Comparison of ENCODE assay signal across 8 cellular contexts in the genomic region with DNA sequence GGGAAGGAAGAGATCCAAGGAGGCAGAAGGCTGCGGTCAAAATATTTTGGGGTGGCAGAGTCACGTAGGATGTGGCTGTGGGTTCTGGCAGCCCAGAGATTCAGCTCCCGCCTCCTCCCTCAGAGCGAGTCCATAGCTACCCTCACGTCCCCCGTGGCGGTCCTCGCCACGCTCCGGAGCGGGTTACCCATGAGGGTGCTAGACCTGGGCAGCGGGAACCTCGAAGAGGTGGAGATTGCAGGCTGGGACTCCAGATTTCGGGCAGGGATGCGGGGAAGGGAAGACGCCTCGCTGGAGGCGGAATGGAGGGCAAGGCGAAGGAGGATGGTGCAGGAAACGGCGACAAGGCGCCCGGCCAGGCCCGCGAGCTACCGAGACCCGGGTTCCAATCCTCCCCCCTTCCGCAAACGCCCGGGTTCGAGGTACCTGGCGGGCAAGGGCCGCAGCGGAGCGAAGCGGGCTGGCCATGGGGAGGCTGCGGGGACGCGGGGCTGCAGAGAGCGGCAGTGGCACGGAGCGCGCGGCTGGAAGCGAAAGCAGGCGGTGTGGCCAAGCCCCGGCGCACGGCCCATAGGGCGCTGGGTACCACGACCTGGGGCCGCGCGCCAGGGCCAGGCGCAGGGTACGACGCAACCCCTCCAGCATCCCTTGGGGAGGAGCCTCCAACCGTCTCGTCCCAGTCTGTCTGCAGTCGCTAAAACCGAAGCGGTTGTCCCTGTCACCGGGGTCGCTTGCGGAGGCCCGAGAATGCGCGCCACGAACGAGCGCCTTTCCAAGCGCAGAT. TPM values are rescaled to one million over a fixed set of nuclear protein-coding genes. Genes with fewer than 3 reads are reported as not detected.
A peak's percentile ranks its signal among the peaks of the same experiment; 100 is the strongest.
DNase-seq lines count a peak whose midpoint lies in the region; ATAC-seq, FAIRE-seq and TF ChIP-seq lines count a peak whose summit lies in the region.

No MANE protein-coding gene starts in this region.

- ATAC-seq in GM19023 (IDR thresholded peaks at IDR 0.05; ENCODE audit: unreplicated experiment) (peak; percentile 45), HG03280 (IDR thresholded peaks at IDR 0.05; ENCODE audit: unreplicated experiment) (peak; percentile 57), GM12878 (peak; percentile 74), gastrocnemius medialis (no peak), GM19324 (IDR thresholded peaks at IDR 0.05; ENCODE audit: low FRiP score, unreplicated experiment) (no peak)

- peak overlapping the region; percentile 69 for H3K4me2 ChIP-seq in GM12878 (ENCODE audit: control insufficient read depth, insufficient read depth)

- H2AFZ ChIP-seq in GM12878 (ENCODE audit: control insufficient read depth, low read depth, low read length) = peak overlapping the region; percentile 83

- peaks cover 16% of the 10 kb centered on the region for H3K79me2 ChIP-seq in GM12878 (ENCODE audit: control insufficient read depth, insufficient read depth, low read length)

- in situ Hi-C loops in GM12878 (cut with MboI) = no loop called here
- in situ Hi-C loops in gastrocnemius medialis (cut with MboI; ENCODE audit: low sequenced_read_pairs in 4 of 4) = no loop called here

- H3K27ac ChIP-seq in GM12878 (ENCODE audit: control insufficient read depth, insufficient read depth) = peak overlapping the region; percentile 48; the same call in 1 of the 2 replicates
- H3K27ac ChIP-seq in iPS-20b (ENCODE audit: low read length) = no peak overlapping the region
- peak overlapping the region in 1 of 4 donors; percentile 9 for H3K27ac ChIP-seq in gastrocnemius medialis

- TF ChIP-seq POLR2A in GM12878 (IDR thresholded peaks at IDR 0.05; ENCODE audit: low read depth, low read length) = peak; percentile 39; the same call in 1 of the 2 replicates
- no peak for TF ChIP-seq POLR2A in gastrocnemius medialis (IDR thresholded peaks at IDR 0.05)

- H3K36me3 ChIP-seq in GM12878 (ENCODE audit: control insufficient read depth in 2 of 2, insufficient read depth in 2 of 2, low read length in 1 of 2) (0 out of 4 replicates have a peak, but pooled peaks cover 0 to 3% of the 10 kb centered on the region in 2 experiments), iPS-20b (ENCODE audit: insufficient read depth, low read depth, low read length) (peaks cover 30% of the 10 kb centered on the region), gastrocnemius medialis (no peaks in the 10 kb centered on the region)

- no peak for TF ChIP-seq RAD21 in GM12878 (IDR thresholded peaks at IDR 0.05; ENCODE audit: insufficient read depth, low read depth, low read length)

- no peak for TF ChIP-seq CTCF in GM12878 (IDR thresholded peaks at IDR 0.05 in 2 of 3, conservative IDR thresholded peaks at IDR 0.05 in 1 of 3; ENCODE audit: control insufficient read depth in 2 of 3, extremely low read depth in 1 of 3, insufficient read depth in 1 of 3, low read depth in 3 of 3, low read length in 3 of 3)
- TF ChIP-seq CTCF in gastrocnemius medialis (IDR thresholded peaks at IDR 0.05 in 4 of 5, conservative IDR thresholded peaks at IDR 0.05 in 1 of 5) = no peak

- RAD21 ChIA-PET in GM12878 (lab: Charles Lee; ENCODE audit: unreplicated experiment) = interaction anchor here (0.7 to 0.8 kb wide), 2 partner anchors 48 to 50 kb away, joined by 3 read pairs; no protein-coding TSS in a partner anchor

- H3K27me3 ChIP-seq in GM12878 (replicated peaks in 1 of 2; ENCODE audit: control insufficient read depth in 2 of 2, insufficient read depth in 2 of 2, low read length in 1 of 2) (no peaks in the 10 kb centered on the region), iPS-20b (ENCODE audit: insufficient read depth, low read length) (peaks cover 11% of the 10 kb centered on the region), gastrocnemius medialis (peaks cover 8 to 16% (median 13%) of the 10 kb centered on the region in 3 donors)

- no peak for TF ChIP-seq EP300 in GM12878 (IDR thresholded peaks at IDR 0.05; ENCODE audit: borderline replicate concordance in 1 of 2, control insufficient read depth in 1 of 2, low read depth in 2 of 2, low read length in 2 of 2)

- H3K4me3 ChIP-seq in GM12878 = peak overlapping the region; percentile 89
- peak overlapping the region; percentile 78 for H3K4me3 ChIP-seq in iPS-20b (ENCODE audit: low read length)
- peak overlapping the region; percentile 51 to 57 (median 52) for H3K4me3 ChIP-seq in gastrocnemius medialis

- POLR2A ChIA-PET in GM12878 (lab: Charles Lee) = interaction anchor here (1.0 to 1.7 kb wide), 2 partner anchors 47 to 50 kb away, joined by 3 to 4 read pairs; no protein-coding TSS in a partner anchor

- H3K4me1 ChIP-seq in GM12878 (ENCODE audit: control insufficient read depth, insufficient read depth, low read length) = peaks cover 20% of the 10 kb centered on the region
- peaks cover 34% of the 10 kb centered on the region for H3K4me1 ChIP-seq in iPS-20b (ENCODE audit: insufficient read depth, low read length)
- no peaks in the 10 kb centered on the region for H3K4me1 ChIP-seq in gastrocnemius medialis

- intact Hi-C loops in GM12878 (cut with micrococcal nuclease; ENCODE audit: unreplicated experiment) = loop anchor here (2.0 kb wide), 1 partner anchor 50 kb away; no protein-coding TSS in a partner anchor
- intact Hi-C loops in gastrocnemius medialis (cut with DNase I; ENCODE audit: low total_unique reads) = no loop called here

- no TSS peak for BruUV-seq in GM12878 (replicated peaks; lab: Mats Ljungman, UMichigan)

- WGBS in GM12878 (ENCODE audit: insufficient coverage, insufficient replicate concordance, low lambda C conversion rate, missing lambda C conversion rate) = 6% methylated on average over 72 of the region's 72 CpGs

- FAIRE-seq in GM12878 (lab: Jason Lieb, UNC) = no peak

- CTCF ChIA-PET in GM12878 (lab: Yijun Ruan, JAX) = interaction anchor here (0.7 to 1.9 kb wide), 3 partner anchors 12 to 45 kb away, joined by 3 to 8 read pairs (median 4); partner anchors contain the start of gene BCAT1

- no peaks in the 10 kb centered on the region for H4K20me1 ChIP-seq in GM12878 (ENCODE audit: control insufficient read depth, insufficient read depth)

- H3K9me3 ChIP-seq in GM12878 (replicated peaks; ENCODE audit: control insufficient read depth, insufficient read depth, low read length) = no peaks in the 10 kb centered on the region
- H3K9me3 ChIP-seq in iPS-20b (ENCODE audit: insufficient read depth, low read depth, low read length) = no peaks in the 10 kb centered on the region
- H3K9me3 ChIP-seq in gastrocnemius medialis = no peaks in the 10 kb centered on the region

- SMC1A ChIA-PET in GM12878 (lab: Charles Lee; ENCODE audit: uncharacterized antibody, unreplicated experiment) = interaction anchor here (0.6 to 1.3 kb wide), 7 partner anchors 18 to 346 kb away, joined by 3 to 7 read pairs (median 3); no protein-coding TSS in a partner anchor

- no peak for DNase-seq in GM12878 (ENCODE audit: low read depth, low spot score)
- no peak for DNase-seq in gastrocnemius medialis
- no peak for DNase-seq in DMS114 treated with DMSO at 0.1 percent for 48 hours (lab: John Stamatoyannopoulos, UW; ENCODE audit: unreplicated experiment)
- no peak for DNase-seq in NCI-H82 treated with DMSO at 0.1 percent for 48 hours (lab: John Stamatoyannopoulos, UW; ENCODE audit: unreplicated experiment)

- peak overlapping the region; percentile 64 for H3K9ac ChIP-seq in GM12878 (ENCODE audit: control insufficient read depth, insufficient read depth, low read length)
- H3K9ac ChIP-seq in iPS-20b (ENCODE audit: low read depth, low read length) = peak overlapping the region; percentile 73; the same call in 1 of the 2 replicates

TF ChIP-seq in GM12878, 131 proteins besides CTCF, POLR2A, EP300 and RAD21 (continues in another document):
- TF ChIP-seq ZNF217 (IDR thresholded peaks at IDR 0.05) (no peak), TARDBP (IDR thresholded peaks at IDR 0.05; ENCODE audit: borderline replicate concordance) (0 out of 2 replicates have a peak, but pooled peaks have one; percentile 35), PAX5 (IDR thresholded peaks at IDR 0.05; ENCODE audit: borderline replicate concordance, low read depth, low read length) (no peak), SMAD1 (IDR thresholded peaks at IDR 0.05; ENCODE audit: low read depth, partially characterized antibody) (no peak), ZNF622 (IDR thresholded peaks at IDR 0.05) (no peak), RELA (IDR thresholded peaks at IDR 0.05; ENCODE audit: borderline replicate concordance, partially characterized antibody) (no peak), BHLHE40 (IDR thresholded peaks at IDR 0.05; ENCODE audit: borderline replicate concordance in 1 of 2, low read depth in 2 of 2, low read length in 1 of 2) (no peak), PML (IDR thresholded peaks at IDR 0.05; ENCODE audit: low read length) (no peak), SIN3A (IDR thresholded peaks at IDR 0.05; ENCODE audit: low read depth, low read length) (no peak), LARP7 (IDR thresholded peaks at IDR 0.05) (peak; percentile 36; the same call in 1 of the 2 replicates), DPF2 (IDR thresholded peaks at IDR 0.05) (0 out of 2 replicates have a peak, but pooled peaks have one; percentile 34), IKZF2 (IDR thresholded peaks at IDR 0.05) (peak in 1 of 2 experiments; percentile 23; a peak in 1 of 4 replicates), BACH1 (IDR thresholded peaks at IDR 0.05; ENCODE audit: borderline replicate concordance) (no peak)
- TF ChIP-seq, protein P1, sequence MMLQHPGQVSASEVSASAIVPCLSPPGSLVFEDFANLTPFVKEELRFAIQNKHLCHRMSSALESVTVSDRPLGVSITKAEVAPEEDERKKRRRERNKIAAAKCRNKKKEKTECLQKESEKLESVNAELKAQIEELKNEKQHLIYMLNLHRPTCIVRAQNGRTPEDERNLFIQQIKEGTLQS (IDR thresholded peaks at IDR 0.05; ENCODE audit: borderline replicate concordance, extremely low read depth, low read depth, low read length) = no peak

RNA-seq across cellular contexts. Expression of gene BCAT1, which starts 46.2 kb away (rescaled TPM):
- total RNA-seq in GM12878 (2013; cell fraction: nucleolus; rRNA removed) = 74.1 and 84.6 TPM in 2 replicates
- total RNA-seq in GM12878 (2014; rRNA removed) (89.3 and 106 TPM in 2 replicates), GM12878 (2014; rRNA removed; fragmentation: Illumina TruSeq; extraction: Trizol) (122 and 123 TPM in 2 replicates), GM12878 (2021) (187 and 203 TPM in 2 replicates), gastrocnemius medialis (1 to 10 TPM; 1.6 to 7.5 (median 3.9) TPM)
- 14.8 TPM for polyA plus RNA-seq in GM12878 (2011; ENCODE audit: low read depth)
- polyA plus RNA-seq in GM12878 (2011; rRNA removed) (31.2 and 47.4 TPM in 2 replicates), GM12878 (2014; fragmentation: Illumina TruSeq; extraction: Trizol) (74.4 and 107 TPM in 2 replicates), GM12878 (2014; fragmentation: Nextera tagmentation; extraction: Ambion mirVana) (10 to 100 TPM; 26.2 to 38.1 TPM), GM12878 (2014; rRNA removed) (44.6 and 50.4 TPM in 2 replicates), GM12878 (2016; fragmentation: Nextera tagmentation; extraction: Ambion mirVana) (100 to 1,000 TPM; 153 to 162 TPM)
- polyA plus RNA-seq in GM12878 (2011; cell fraction: cytosol; rRNA removed) = 10.6 and 17.6 TPM in 2 replicates
- polyA plus RNA-seq in GM12878 (2011; cell fraction: nucleus; rRNA removed) = 15.1 and 18.7 TPM in 2 replicates
- 21.9 and 34.6 TPM in 2 replicates for polyA plus RNA-seq in GM12878 (2012)
- polyA minus RNA-seq in GM12878 (2011; rRNA and poly(A)+ RNA removed) = 61.8 and 62.7 TPM in 2 replicates
- polyA minus RNA-seq in GM12878 (2011; cell fraction: cytosol; rRNA and poly(A)+ RNA removed) = 35.9 and 38.3 TPM in 2 replicates
- polyA minus RNA-seq in GM12878 (2011; cell fraction: nucleus; rRNA and poly(A)+ RNA removed) = 27.0 and 40.6 TPM in 2 replicates

Comparison
In these comparisons a context has a peak if more than half of its experiments do, and no peak if none do; other contexts are left out.
1. ATAC-seq: peak in GM19023 (single experiment), HG03280 (single experiment) and GM12878 (single experiment); none in gastrocnemius medialis (0 of 2) and GM19324 (single experiment).
2. RNA of gene BCAT1, which starts 46.2 kb away (total RNA-seq): 74.1 to 203 TPM in GM12878; 1.6 to 7.5 TPM in gastrocnemius medialis; every median in the first group is over 4 times any median in the second.
3. Peak in every context shown above with its lines, with median percentiles within 50 percentile points of each other: H3K4me3 ChIP-seq.